In genomic region chr3:123586131-123586530, GRCh38 we compare ENCODE assay signal across 9 cellular contexts. TPM values are rescaled to one million over a fixed set of nuclear protein-coding genes. Genes with fewer than 3 reads are reported as not detected.
DNase-seq lines count a peak whose midpoint lies in the region; ATAC-seq, FAIRE-seq and TF ChIP-seq lines count a peak whose summit lies in the region.
"Had no signal": no experiment of that assay in that cellular context is flagged by ENCODE, and none has a peak within 500 bp of the region (broad histone marks: within the 10 kb centered on the region; RNA-seq: fewer than 3 reads in every experiment).

No MANE protein-coding gene starts in this region.

- H4K20me1 ChIP-seq in HCT116 (ENCODE audit: insufficient read depth), result no peaks in the 10 kb centered on the region
- H4K20me1 ChIP-seq in fibroblast of lung (ENCODE audit: control insufficient read depth, extremely low read depth, insufficient read depth, low read length), result no peaks in the 10 kb centered on the region

- peak; percentile 38 to 80 for DNase-seq in A549 (ENCODE audit: low read depth in 1 of 2, low spot score in 1 of 2)
- peak; percentile 67 for DNase-seq in HCT116 (ENCODE audit: low read depth, low spot score)
- peak; percentile 42 for DNase-seq in NCI-H510A (lab: John Stamatoyannopoulos, UW)
- peak; percentile 64 for DNase-seq in activated CD8-positive, alpha-beta T cell treated with anti-CD3 and anti-CD28 coated beads for 36 hours
- peak; percentile 40 to 67 for DNase-seq in fibroblast of lung (ENCODE audit: low read depth in 2 of 2)
- DNase-seq in osteocyte (ENCODE audit: extremely low spot score, unreplicated experiment), result peak; percentile 84

- RAD21 ChIA-PET in HCT116 (lab: Charles Lee; ENCODE audit: low non-redundant PET in 1 of 2, low total read pairs in 2 of 2, uncharacterized antibody in 2 of 2, unreplicated experiment in 2 of 2), result interaction anchor here in 1 of 2 experiments (1.5 kb wide), 1 partner anchor 20 kb away, joined by 5 read pairs; no protein-coding TSS in a partner anchor

- H3K36me3 Mint-ChIP-seq in activated CD8-positive, alpha-beta T cell treated with anti-CD3 and anti-CD28 coated beads for 36 hours (ENCODE audit: low read depth), result peaks cover 40% of the 10 kb centered on the region
- H3K36me3 Mint-ChIP-seq in osteocyte (ENCODE audit: unreplicated experiment), result peaks cover 10% of the 10 kb centered on the region

- no peak for TF ChIP-seq EP300 in A549 (IDR thresholded peaks at IDR 0.05)

- no TSS peak for BruUV-seq in HCT116 (replicated peaks; lab: Mats Ljungman, UMichigan)

- TF ChIP-seq POLR2A in A549 (IDR thresholded peaks at IDR 0.05; ENCODE audit: low read length), result peak; percentile 71
- TF ChIP-seq POLR2A in HCT116 (IDR thresholded peaks at IDR 0.05; ENCODE audit: borderline replicate concordance, extremely low read depth, insufficient read depth, insufficient read length), result no peak

- no peak overlapping the region for H3K27ac Mint-ChIP-seq in activated CD8-positive, alpha-beta T cell treated with anti-CD3 and anti-CD28 coated beads for 36 hours
- no peak overlapping the region for H3K27ac Mint-ChIP-seq in osteocyte (ENCODE audit: unreplicated experiment)

- TF ChIP-seq CTCF in A549 (IDR thresholded peaks at IDR 0.05), result no peak
- TF ChIP-seq CTCF in HCT116 (IDR thresholded peaks at IDR 0.05 in 2 of 3, conservative IDR thresholded peaks at IDR 0.05 in 1 of 3; ENCODE audit: borderline replicate concordance in 1 of 3, insufficient read depth in 1 of 3, low read depth in 2 of 3, low read length in 2 of 3), result no peak
- no peak for TF ChIP-seq CTCF in activated CD8-positive, alpha-beta T cell treated with anti-CD3 and anti-CD28 coated beads for 36 hours (IDR thresholded peaks at IDR 0.05)
- TF ChIP-seq CTCF in fibroblast of lung (conservative IDR thresholded peaks at IDR 0.05 in 1 of 2, IDR thresholded peaks at IDR 0.05 in 1 of 2; ENCODE audit: low read depth in 1 of 2, low read length in 2 of 2), result no peak
- TF ChIP-seq CTCF in osteocyte (IDR thresholded peaks at IDR 0.05), result no peak

- no peaks in the 10 kb centered on the region for H3K9me2 ChIP-seq in HCT116 (ENCODE audit: insufficient read depth)

- POLR2A ChIA-PET in A549 (lab: Yijun Ruan, JAX) (interaction anchor here (2.4 to 3.5 kb wide), 2 partner anchors 16 to 20 kb away, joined by 12 to 28 read pairs; no protein-coding TSS in a partner anchor), HCT116 (lab: Charles Lee) (interaction anchor here (0.6 to 1.9 kb wide), 4 partner anchors 9 to 138 kb away, joined by 3 to 8 read pairs (median 4); no protein-coding TSS in a partner anchor)
- POLR2A ChIA-PET in activated CD8-positive, alpha-beta T cell treated with anti-CD3 and anti-CD28 coated beads for 36 hours (lab: Charles Lee), result interaction anchor here (0.7 to 1.8 kb wide), 6 partner anchors 10 to 32 kb away, joined by 3 to 13 read pairs (median 4); no protein-coding TSS in a partner anchor

- no peaks in the 10 kb centered on the region for H3K27me3 Mint-ChIP-seq in activated CD8-positive, alpha-beta T cell treated with anti-CD3 and anti-CD28 coated beads for 36 hours
- no peaks in the 10 kb centered on the region for H3K27me3 Mint-ChIP-seq in osteocyte (ENCODE audit: unreplicated experiment)

- ATAC-seq in A549 (peak; percentile 57 to 71), HCT116 (peak; percentile 43), HG02938 (IDR thresholded peaks at IDR 0.05; ENCODE audit: unreplicated experiment) (no peak), GM18870 (IDR thresholded peaks at IDR 0.05; ENCODE audit: unreplicated experiment) (no peak)
- peak; percentile 17 for ATAC-seq in activated CD8-positive, alpha-beta T cell treated with anti-CD3 and anti-CD28 coated beads for 36 hours

- peaks cover 32% of the 10 kb centered on the region for H3K9me3 ChIP-seq in A549
- peaks cover 3 to 7% of the 10 kb centered on the region in 2 experiments; a peak in 1 of 4 replicates for H3K9me3 ChIP-seq in HCT116 (ENCODE audit: control insufficient read depth in 1 of 2, insufficient read depth in 1 of 2, low read depth in 1 of 2, low read length in 2 of 2)
- H3K9me3 ChIP-seq in fibroblast of lung (ENCODE audit: control insufficient read depth, insufficient read depth, low read depth, low read length), result no peaks in the 10 kb centered on the region

- peaks cover 14% of the 10 kb centered on the region for H3K9me3 Mint-ChIP-seq in activated CD8-positive, alpha-beta T cell treated with anti-CD3 and anti-CD28 coated beads for 36 hours
- H3K9me3 Mint-ChIP-seq in osteocyte (ENCODE audit: unreplicated experiment), result no peaks in the 10 kb centered on the region

- H3K4me3 Mint-ChIP-seq in activated CD8-positive, alpha-beta T cell treated with anti-CD3 and anti-CD28 coated beads for 36 hours, result no peak overlapping the region
- H3K4me3 Mint-ChIP-seq in osteocyte (ENCODE audit: unreplicated experiment), result no peak overlapping the region

- peaks cover 49% of the 10 kb centered on the region for H3K79me2 ChIP-seq in HCT116 (ENCODE audit: insufficient read depth, low read length)
- peaks cover 8% of the 10 kb centered on the region for H3K79me2 ChIP-seq in fibroblast of lung (ENCODE audit: control insufficient read depth, insufficient read depth, low read length)

- H3K27ac ChIP-seq in A549, result peak overlapping the region; percentile 98 to 100
- peak overlapping the region; percentile 92 for H3K27ac ChIP-seq in HCT116 (ENCODE audit: low read depth, low read length)
- H3K27ac ChIP-seq in fibroblast of lung (ENCODE audit: insufficient read depth, low read length), result peak overlapping the region; percentile 79

- peak overlapping the region; percentile 86 for H3K4me3 ChIP-seq in A549
- H3K4me3 ChIP-seq in HCT116 (replicated peaks in 1 of 2; ENCODE audit: low read depth in 1 of 2, low read length in 2 of 2), result peak overlapping the region; percentile 68 to 78
- H3K4me3 ChIP-seq in fibroblast of lung (replicated peaks in 1 of 4; ENCODE audit: control extremely low read depth in 1 of 4, insufficient read depth in 1 of 4, low read depth in 3 of 4, low read length in 4 of 4), result peak overlapping the region; percentile 71 to 91 (median 81)

- H3K36me3 ChIP-seq in HCT116 (ENCODE audit: control insufficient read depth in 1 of 2, insufficient read depth in 2 of 2, low read length in 2 of 2) (peaks cover 3% of the 10 kb centered on the region in 2 experiments; a peak in 2 of 4 replicates), fibroblast of lung (ENCODE audit: control insufficient read depth, insufficient read depth, low read length) (no peaks in the 10 kb centered on the region)

- intact Hi-C loops in HCT116 (cut with micrococcal nuclease), result loop anchor here (1.0 kb wide), 1 partner anchor 19 kb away; no protein-coding TSS in a partner anchor
- intact Hi-C loops in activated CD8-positive, alpha-beta T cell treated with anti-CD3 and anti-CD28 coated beads for 36 hours (cut with micrococcal nuclease), result no loop called here

- peak overlapping the region; percentile 74 for H3K4me2 ChIP-seq in A549
- peak overlapping the region; percentile 91 for H3K4me2 ChIP-seq in HCT116 (ENCODE audit: low read length)
- H3K4me2 ChIP-seq in fibroblast of lung (ENCODE audit: extremely low read depth, insufficient read depth, low read length), result peak overlapping the region; percentile 88

- FAIRE-seq in A549 (lab: Jason Lieb, UNC), result peak; percentile 68
- FAIRE-seq: islet of Langerhans had no signal

- CTCF ChIA-PET in A549 (lab: Yijun Ruan, JAX), result interaction anchor here (1.4 to 1.6 kb wide), 4 partner anchors 13 to 66 kb away, joined by 4 to 8 read pairs (median 6); no protein-coding TSS in a partner anchor
- CTCF ChIA-PET in HCT116 (lab: Charles Lee), result interaction anchor here (1.5 to 2.4 kb wide), 2 partner anchors 56 to 137 kb away, joined by 5 to 8 read pairs; no protein-coding TSS in a partner anchor
- CTCF ChIA-PET in activated CD8-positive, alpha-beta T cell treated with anti-CD3 and anti-CD28 coated beads for 36 hours (lab: Charles Lee), result interaction anchor here (0.6 to 1.5 kb wide), 2 partner anchors 10 to 56 kb away, joined by 3 to 4 read pairs; no protein-coding TSS in a partner anchor

- H3K4me1 ChIP-seq in A549 (peaks cover 22% of the 10 kb centered on the region), HCT116 (ENCODE audit: control insufficient read depth in 1 of 2, insufficient read depth in 2 of 2, low read length in 2 of 2) (peaks cover 11 to 21% of the 10 kb centered on the region in 2 experiments), fibroblast of lung (ENCODE audit: control insufficient read depth, extremely low read depth, insufficient read depth, low read length) (no peaks in the 10 kb centered on the region)

- H3K9ac ChIP-seq in HCT116 (ENCODE audit: low read length), result peak overlapping the region; percentile 83
- peak overlapping the region; percentile 1 for H3K9ac ChIP-seq in fibroblast of lung (ENCODE audit: insufficient read depth, low read length)

- TF ChIP-seq RAD21 in A549 (conservative IDR thresholded peaks at IDR 0.05 in 1 of 2, IDR thresholded peaks at IDR 0.05 in 1 of 2) (no peak), HCT116 (IDR thresholded peaks at IDR 0.05; ENCODE audit: low read depth) (0 out of 2 replicates have a peak, but pooled peaks have one; percentile 2)

- WGBS in A549 (ENCODE audit: missing lambda C conversion rate), result 1% methylated on average over 10 of the region's 10 CpGs

- H2AFZ ChIP-seq in HCT116 (ENCODE audit: low read depth, low read length, poor library complexity, severe bottlenecking), result peak overlapping the region; percentile 88
- peak overlapping the region; percentile 6 for H2AFZ ChIP-seq in fibroblast of lung (ENCODE audit: low read length)

- H3K27me3 ChIP-seq in HCT116 (ENCODE audit: insufficient read depth, low read length) (no peaks in the 10 kb centered on the region), fibroblast of lung (ENCODE audit: control insufficient read depth, insufficient read depth, low read length) (no peaks in the 10 kb centered on the region)

- peaks cover 26% of the 10 kb centered on the region for H3K4me1 Mint-ChIP-seq in activated CD8-positive, alpha-beta T cell treated with anti-CD3 and anti-CD28 coated beads for 36 hours (ENCODE audit: low read depth)
- peaks cover 35% of the 10 kb centered on the region for H3K4me1 Mint-ChIP-seq in osteocyte (ENCODE audit: unreplicated experiment)

TF ChIP-seq in HCT116, 20 proteins besides CTCF, POLR2A, EP300 and RAD21 (continues in another document):
- TF ChIP-seq YY1 (IDR thresholded peaks at IDR 0.05; ENCODE audit: extremely low read depth, insufficient replicate concordance, low read depth, low read length), result peak; percentile 47

RNA-seq across cellular contexts. Expression of gene HACD2, which starts 1.3 kb away (rescaled TPM):
- polyA plus RNA-seq in A549 (2011; rRNA removed) (90.2 and 97.7 TPM in 2 replicates), A549 (2017; fragmentation: RNase III; extraction: RNeasy Plus Mini Kit Qiagen cat#74134 plus additional on column Dnase treatment) (38.5 to 41.8 TPM (median 39.3 TPM) in 3 replicates), fibroblast of lung (47.0 and 48.7 TPM in 2 replicates)
- polyA plus RNA-seq in A549 (2012; cell fraction: cytosol; rRNA removed), result 26.2 and 31.3 TPM in 2 replicates
- 18.3 and 26.1 TPM in 2 replicates for polyA plus RNA-seq in A549 (2012; cell fraction: nucleus; rRNA removed)
- polyA minus RNA-seq in A549 (2011; rRNA and poly(A)+ RNA removed), result 58.1 and 68.6 TPM in 2 replicates
- total RNA-seq in HCT116 (2021; ENCODE audit: unreplicated experiment) (43.0 TPM), fibroblast of lung (19.5 and 22.0 TPM in 2 replicates), osteocyte (63.8 and 69.4 TPM in 2 replicates)
- polyA plus RNA-seq in HCT116 (2012), result 11.7 and 16.4 TPM in 2 replicates
- total RNA-seq in activated CD8-positive, alpha-beta T cell treated with anti-CD3 and anti-CD28 coated beads for 36 hours, result 10 to 100 TPM; 25.1 to 26.9 TPM
- polyA plus RNA-seq in fibroblast of lung (2012), result 21.0 TPM in 2 replicates
- polyA minus RNA-seq in fibroblast of lung (ENCODE audit: low replicate concordance), result 28.0 and 39.3 TPM in 2 replicates

Comparison
In these comparisons a context has a peak if more than half of its experiments do, and no peak if none do; other contexts are left out.
1. ATAC-seq: peak in A549 (2 of 2), HCT116 (single experiment) and activated CD8-positive, alpha-beta T cell treated with anti-CD3 and anti-CD28 coated beads for 36 hours (single experiment); none in HG02938 (single experiment) and GM18870 (single experiment).
2. Of the 6 proteins assayed by ChIP-seq in both A549 and HCT116: peak only in A549: POLR2A; only in HCT116: RAD21; in both: none; in neither: 4.
3. Peak in every context shown above with its lines, with median percentiles within 50 percentile points of each other: DNase-seq, H3K27ac ChIP-seq, H3K4me2 ChIP-seq and H3K4me3 ChIP-seq.